In genomic region chr19:36524617-36525016, GRCh38 we compare ENCODE assay signal across 21 cellular contexts. TPM values are rescaled to one million over a fixed set of nuclear protein-coding genes. Genes with fewer than 3 reads are reported as not detected.
A peak's percentile ranks its signal among the peaks of the same experiment; 100 is the strongest.
DNase-seq lines count a peak whose midpoint lies in the region; ATAC-seq, FAIRE-seq and TF ChIP-seq lines count a peak whose summit lies in the region.
"Had no signal": no experiment of that assay in that cellular context is flagged by ENCODE, and none has a peak within 500 bp of the region (broad histone marks: within the 10 kb centered on the region; RNA-seq: fewer than 3 reads in every experiment).

No MANE protein-coding gene starts in this region.

- H3K9ac ChIP-seq in IMR-90 (ENCODE audit: low read depth, low read length) = no peak overlapping the region
- no peak overlapping the region for H3K9ac ChIP-seq in endodermal cell (ENCODE audit: extremely low read depth, low read length, poor library complexity, severe bottlenecking)
- no peak overlapping the region for H3K9ac ChIP-seq in trophoblast cell (ENCODE audit: low read length)

- peaks cover 4% of the 10 kb centered on the region; the same call in 1 of the 2 replicates for H3K9me1 ChIP-seq in IMR-90 (ENCODE audit: insufficient read depth, low read length)

- H3K9me3 Mint-ChIP-seq in endodermal cell (peaks cover 71% of the 10 kb centered on the region), progenitor cell of endocrine pancreas (ENCODE audit: low read depth) (peaks cover 25% of the 10 kb centered on the region)

- H2BK12ac ChIP-seq in trophoblast cell (ENCODE audit: low read length) = no peak overlapping the region

- BruUV-seq in IMR-90 (replicated peaks; lab: Mats Ljungman, UMichigan) = TSS peak; percentile 18

- H3K79me2 ChIP-seq in trophoblast cell (ENCODE audit: control insufficient read depth, insufficient read depth, low read length, poor library complexity) = peaks cover 6% of the 10 kb centered on the region

- H3K79me1 ChIP-seq in IMR-90 (ENCODE audit: low read depth in 1 of 2, low read length in 2 of 2) (peaks cover 25 to 29% of the 10 kb centered on the region in 2 experiments), trophoblast cell (ENCODE audit: low read length) (peaks cover 8% of the 10 kb centered on the region)

- H3K4me1 ChIP-seq in A549 (no peaks in the 10 kb centered on the region), IMR-90 (ENCODE audit: control insufficient read depth, insufficient read depth, low read length) (0 out of 2 replicates have a peak, but pooled peaks cover 1% of the 10 kb centered on the region), endodermal cell (ENCODE audit: control insufficient read depth, insufficient read depth, low read length) (peaks cover 3% of the 10 kb centered on the region), sigmoid colon (peaks cover 0 to 21% (median 18%) of the 10 kb centered on the region in 4 donors), trophoblast cell (ENCODE audit: control insufficient read depth in 1 of 2, insufficient read depth in 2 of 2, low read length in 2 of 2) (peaks cover 4 to 9% of the 10 kb centered on the region in 2 experiments)
- H3K4me1 ChIP-seq: HAP-1 had no signal

- TF ChIP-seq EP300 in A549 (IDR thresholded peaks at IDR 0.05) = no peak
- TF ChIP-seq EP300 in sigmoid colon (IDR thresholded peaks at IDR 0.05) = no peak

- H2AK9ac ChIP-seq in IMR-90 (replicated peaks; ENCODE audit: low read depth, low read length, poor library complexity) = no peak overlapping the region

- H3K36me3 Mint-ChIP-seq in endodermal cell (ENCODE audit: low read depth) (peaks cover 66% of the 10 kb centered on the region), progenitor cell of endocrine pancreas (ENCODE audit: insufficient read depth) (peaks cover 70% of the 10 kb centered on the region)

- no peak overlapping the region for H4K8ac ChIP-seq in IMR-90 (ENCODE audit: low read depth in 2 of 2, low read length in 2 of 2)
- H4K8ac ChIP-seq in trophoblast cell (ENCODE audit: low read depth, low read length) = no peak overlapping the region

- H4K91ac ChIP-seq in IMR-90 (ENCODE audit: insufficient read depth, low read depth, low read length) (no peak overlapping the region), trophoblast cell (ENCODE audit: low read depth, low read length) (no peak overlapping the region)

- no peak overlapping the region for H2AFZ ChIP-seq in IMR-90 (replicated peaks; ENCODE audit: low read length, poor library complexity)
- no peak overlapping the region for H2AFZ ChIP-seq in trophoblast cell (ENCODE audit: insufficient read depth, low read length, poor library complexity)

- TF ChIP-seq RAD21 in A549 (conservative IDR thresholded peaks at IDR 0.05 in 1 of 2, IDR thresholded peaks at IDR 0.05 in 1 of 2) (no peak), IMR-90 (IDR thresholded peaks at IDR 0.05; ENCODE audit: low read length) (no peak)

- H4K20me1 ChIP-seq in IMR-90 (ENCODE audit: insufficient read depth, low read length) = no peaks in the 10 kb centered on the region

- WGBS in A549 (ENCODE audit: missing lambda C conversion rate) = 94% methylated on average over 4 of the region's 4 CpGs
- 100% methylated on average over 1 to 2 of the region's 4 CpGs for WGBS in IMR-90 (ENCODE audit: extremely low coverage in 2 of 2, insufficient read length in 1 of 2), 2 experiments
- 93 to 100% methylated on average over 2 to 4 of the region's 4 CpGs for WGBS in endodermal cell (ENCODE audit: insufficient coverage in 1 of 2, insufficient read length in 1 of 2), 2 experiments
- WGBS in sigmoid colon, 2 donors = 96 to 97% methylated on average over 4 of the region's 4 CpGs
- no CpG with 5 or more reads among the region's 4 CpGs for WGBS in trophoblast cell (ENCODE audit: extremely low coverage, insufficient coverage, insufficient read length)

- H3K27me3 Mint-ChIP-seq in endodermal cell (ENCODE audit: insufficient read depth) (no peaks in the 10 kb centered on the region), progenitor cell of endocrine pancreas (no peaks in the 10 kb centered on the region)
- H3K27me3 Mint-ChIP-seq: CD4-positive, alpha-beta memory T cell had no signal

- intact Hi-C loops in IMR-90 (cut with micrococcal nuclease) (no loop called here), sigmoid colon (cut with DNase I) (loop anchor here (5.0 kb wide), 2 partner anchors 48 to 163 kb away; partner anchors contain the start of genes ZNF529 and ZNF567)

- H3K36me3 ChIP-seq in IMR-90 (ENCODE audit: control insufficient read depth, insufficient read depth, low read length) (peaks cover 27% of the 10 kb centered on the region), endodermal cell (ENCODE audit: control insufficient read depth, insufficient read depth, low read length) (peaks cover 70% of the 10 kb centered on the region), sigmoid colon (peaks cover 5 to 56% (median 35%) of the 10 kb centered on the region in 4 donors), trophoblast cell (ENCODE audit: control insufficient read depth in 1 of 2, insufficient read depth in 2 of 2, low read length in 2 of 2) (peaks cover 14 to 18% of the 10 kb centered on the region in 2 experiments)

- H3K4me1 Mint-ChIP-seq in endodermal cell (peaks cover 15% of the 10 kb centered on the region), progenitor cell of endocrine pancreas (ENCODE audit: low read depth) (peaks cover 8% of the 10 kb centered on the region)

- no peak for TF ChIP-seq POLR2A in A549 (IDR thresholded peaks at IDR 0.05; ENCODE audit: low read length)
- no peak for TF ChIP-seq POLR2A in IMR-90 (IDR thresholded peaks at IDR 0.05; ENCODE audit: low read depth, low read length)
- no peak for TF ChIP-seq POLR2A in sigmoid colon (IDR thresholded peaks at IDR 0.05)

- H2BK5ac ChIP-seq in IMR-90 (ENCODE audit: low read depth, low read length, poor library complexity, severe bottlenecking) = no peak overlapping the region
- H2BK5ac ChIP-seq in trophoblast cell (ENCODE audit: low read depth, low read length, poor library complexity) = no peak overlapping the region

- H3K56ac ChIP-seq in IMR-90 (ENCODE audit: extremely low read depth, insufficient read depth, low read length) = no peak overlapping the region

- POLR2A ChIA-PET in A549 (lab: Yijun Ruan, JAX) = no interaction called here
- POLR2A ChIA-PET in IMR-90 (lab: Charles Lee; ENCODE audit: unreplicated experiment) = no interaction called here

- no peak overlapping the region for H3K18ac ChIP-seq in IMR-90 (ENCODE audit: low read depth, low read length)
- H3K18ac ChIP-seq in trophoblast cell (ENCODE audit: low read length) = no peak overlapping the region

- CTCF ChIA-PET in A549 (lab: Yijun Ruan, JAX) = no interaction called here
- CTCF ChIA-PET in IMR-90 (lab: Yijun Ruan, JAX) = no interaction called here

- dilution Hi-C loops in IMR-90 (cut with HindIII; ENCODE audit: low sequenced_read_pairs, unreplicated experiment) = no loop called here

- no peak overlapping the region for H2BK120ac ChIP-seq in IMR-90 (ENCODE audit: low read depth, low read length)
- H2BK120ac ChIP-seq in trophoblast cell (ENCODE audit: insufficient read depth, low read length, poor library complexity) = no peak overlapping the region

- H3K4me3 ChIP-seq in A549 (no peak overlapping the region), IMR-90 (ENCODE audit: insufficient read depth, low read depth, low read length) (no peak overlapping the region), endodermal cell (ENCODE audit: low read length) (peak overlapping the region; percentile 100), sigmoid colon (no peak overlapping the region), trophoblast cell (ENCODE audit: low read depth, low read length) (no peak overlapping the region)
- H3K4me3 ChIP-seq: HAP-1 had no signal

- H2AK5ac ChIP-seq in IMR-90 (ENCODE audit: low read depth, low read length) = no peak overlapping the region
- H2AK5ac ChIP-seq in trophoblast cell (ENCODE audit: low read length) = no peak overlapping the region

- peak; percentile 76 for FAIRE-seq in A549 (lab: Jason Lieb, UNC)
- FAIRE-seq: D721Med, G401.6, GM12891, H1, HepG2, HTR-8/SVneo had no signal

- no peak overlapping the region for H2BK20ac ChIP-seq in IMR-90 (ENCODE audit: low read depth, low read length)

- H3K14ac ChIP-seq in IMR-90 (replicated peaks; ENCODE audit: low read depth, low read length) = no peak overlapping the region
- no peak overlapping the region for H3K14ac ChIP-seq in trophoblast cell (ENCODE audit: low read length)

- no peak overlapping the region for H2BK15ac ChIP-seq in IMR-90 (ENCODE audit: low read depth, low read length)

- in situ Hi-C loops in IMR-90 (cut with MboI; ENCODE audit: low sequenced_read_pairs) = no loop called here

- TF ChIP-seq CTCF in A549 (IDR thresholded peaks at IDR 0.05) (no peak), IMR-90 (conservative IDR thresholded peaks at IDR 0.05; ENCODE audit: low read depth, low read length) (no peak), endodermal cell (conservative IDR thresholded peaks at IDR 0.05) (no peak), progenitor cell of endocrine pancreas (IDR thresholded peaks at IDR 0.05; ENCODE audit: unreplicated experiment) (no peak), sigmoid colon (IDR thresholded peaks at IDR 0.05) (no peak)

- H3K27me3 ChIP-seq in IMR-90 (ENCODE audit: control insufficient read depth, insufficient read depth, low read length) (no peaks in the 10 kb centered on the region), endodermal cell (ENCODE audit: control insufficient read depth, insufficient read depth, low read length, poor library complexity, severe bottlenecking) (no peaks in the 10 kb centered on the region), sigmoid colon (no peaks in the 10 kb centered on the region), trophoblast cell (ENCODE audit: insufficient read depth, low read length) (no peaks in the 10 kb centered on the region)

- H3K4me2 ChIP-seq in A549 = no peak overlapping the region
- H3K4me2 ChIP-seq in IMR-90 (ENCODE audit: low read depth, low read length) = no peak overlapping the region
- no peak overlapping the region for H3K4me2 ChIP-seq in trophoblast cell (ENCODE audit: low read length)

- ATAC-seq in A549 (no peak), IMR-90 (ENCODE audit: low read depth) (no peak)
- ATAC-seq: HepG2 had no signal

- no peak overlapping the region for H3K23ac ChIP-seq in IMR-90 (ENCODE audit: low read depth, low read length)
- no peak overlapping the region for H3K23ac ChIP-seq in trophoblast cell (ENCODE audit: low read length)

- H3K4ac ChIP-seq in IMR-90 (ENCODE audit: low read depth, low read length) (no peak overlapping the region), trophoblast cell (ENCODE audit: low read depth, low read length) (no peak overlapping the region)

- H3K4me3 Mint-ChIP-seq in endodermal cell (no peak overlapping the region), progenitor cell of endocrine pancreas (ENCODE audit: low read depth) (peak overlapping the region; percentile 10)
- H3K4me3 Mint-ChIP-seq: CD4-positive, alpha-beta memory T cell; HFFc6 had no signal

- H3K27ac ChIP-seq in A549 (no peak overlapping the region), IMR-90 (ENCODE audit: insufficient read depth, low read length) (no peak overlapping the region), endodermal cell (ENCODE audit: low read depth, low read length) (no peak overlapping the region), sigmoid colon (no peak overlapping the region), trophoblast cell (ENCODE audit: low read depth, low read length) (no peak overlapping the region)
- H3K27ac ChIP-seq: 22Rv1, C4-2B had no signal

- no peak overlapping the region for H4K5ac ChIP-seq in IMR-90 (ENCODE audit: low read depth, low read length)

- DNase-seq in A549 (ENCODE audit: low read depth in 1 of 2, low spot score in 1 of 2) = no peak
- no peak for DNase-seq in IMR-90
- DNase-seq in endodermal cell = no peak
- no peak for DNase-seq in progenitor cell of endocrine pancreas (ENCODE audit: low spot score, unreplicated experiment)
- no peak for DNase-seq in Kasumi-1 (lab: John Stamatoyannopoulos, UW)
- no peak for DNase-seq in sigmoid colon
- DNase-seq in trophoblast cell = no peak
- DNase-seq: CD4-positive, alpha-beta memory T cell; DMS153; DMS79 treated with DMSO at 0.1 percent for 48 hours; EL; HFFc6 had no signal

- H3K27ac Mint-ChIP-seq in endodermal cell (no peak overlapping the region), progenitor cell of endocrine pancreas (peak overlapping the region; percentile 79)
- H3K27ac Mint-ChIP-seq: CD4-positive, alpha-beta memory T cell; HFFc6 had no signal

- peaks cover 87% of the 10 kb centered on the region for H3K9me3 ChIP-seq in A549
- H3K9me3 ChIP-seq in IMR-90 (ENCODE audit: control insufficient read depth, insufficient read depth, low read length) = peaks cover 39% of the 10 kb centered on the region
- H3K9me3 ChIP-seq in endodermal cell (ENCODE audit: control insufficient read depth, low read length) = peaks cover 71% of the 10 kb centered on the region
- H3K9me3 ChIP-seq in sigmoid colon = peaks cover 14 to 32% (median 18%) of the 10 kb centered on the region in 4 donors
- peaks cover 3% of the 10 kb centered on the region for H3K9me3 ChIP-seq in trophoblast cell (ENCODE audit: insufficient read depth, low read depth, low read length)

- no peak overlapping the region for H4K12ac ChIP-seq in trophoblast cell (ENCODE audit: low read depth, low read length)

RNA-seq across cellular contexts. Expression of gene ZNF260, which starts 3.5 kb away (rescaled TPM):
- polyA plus RNA-seq in A549 (2011; rRNA removed) = 19.3 and 25.6 TPM in 2 replicates
- polyA plus RNA-seq in A549 (2012; cell fraction: cytosol; rRNA removed) = 3.0 and 3.6 TPM in 2 replicates
- 1.4 and 4.0 TPM in 2 replicates for polyA plus RNA-seq in A549 (2012; cell fraction: nucleus; rRNA removed)
- 22.0 to 23.8 TPM (median 22.8 TPM) in 3 replicates for polyA plus RNA-seq in A549 (2017; fragmentation: RNase III; extraction: RNeasy Plus Mini Kit Qiagen cat#74134 plus additional on column Dnase treatment)
- polyA minus RNA-seq in A549 (2011; rRNA and poly(A)+ RNA removed) = 32.2 and 36.6 TPM in 2 replicates
- 11.3 and 15.0 TPM in 2 replicates for total RNA-seq in IMR-90 (2012; rRNA removed)
- polyA plus RNA-seq in IMR-90 (2012; rRNA removed) = 2.5 and 4.0 TPM in 2 replicates
- polyA plus RNA-seq in IMR-90 (2012; cell fraction: cytosol; rRNA removed) = 0.55 and 0.84 TPM in 2 replicates
- 3.2 and 4.7 TPM in 2 replicates for polyA plus RNA-seq in IMR-90 (2012; cell fraction: nucleus; rRNA removed; ENCODE audit: low replicate concordance)
- 10 to 100 TPM; 47.3 to 56.3 TPM for total RNA-seq in endodermal cell
- 33.5 TPM for polyA plus RNA-seq in endodermal cell (2013, experiment 1 of 2)
- 27.9 TPM for polyA plus RNA-seq in endodermal cell (2013, experiment 2 of 2)
- 38.3 and 45.4 TPM in 2 replicates for total RNA-seq in progenitor cell of endocrine pancreas
- 10 to 100 TPM in 3 of 4 donors, 1 to 10 TPM in 1; 5.7 to 11.9 (median 11.0) TPM for total RNA-seq in sigmoid colon
- 1 to 10 TPM; 1.8 to 3.5 (median 2.8) TPM for polyA plus RNA-seq in sigmoid colon
- polyA plus RNA-seq in trophoblast cell (2013) = 13.6 and 14.2 TPM in 2 replicates

RNA-seq across cellular contexts. Expression of gene ZNF566, which starts 35.3 kb away (rescaled TPM):
- polyA plus RNA-seq in A549 (2011; rRNA removed) (12.6 and 13.0 TPM in 2 replicates), A549 (2017; fragmentation: RNase III; extraction: RNeasy Plus Mini Kit Qiagen cat#74134 plus additional on column Dnase treatment) (10.6 to 12.0 TPM (median 11.7 TPM) in 3 replicates), IMR-90 (2012; rRNA removed) (1.3 and 3.0 TPM in 2 replicates), sigmoid colon (1 to 10 TPM; 1.6 to 3.9 (median 2.4) TPM)
- polyA plus RNA-seq in A549 (2012; cell fraction: cytosol; rRNA removed) = 3.0 and 3.9 TPM in 2 replicates
- polyA plus RNA-seq in A549 (2012; cell fraction: nucleus; rRNA removed) = 5.1 and 13.8 TPM in 2 replicates
- polyA minus RNA-seq in A549 (2011; rRNA and poly(A)+ RNA removed) = 11.7 and 14.2 TPM in 2 replicates
- total RNA-seq in IMR-90 (2012; rRNA removed) (4.8 and 8.6 TPM in 2 replicates), endodermal cell (10 to 100 TPM; 10.8 to 13.2 TPM), progenitor cell of endocrine pancreas (23.2 and 24.7 TPM in 2 replicates), sigmoid colon (10 to 100 TPM; 15.5 to 21.6 (median 18.4) TPM)
- 1.2 and 1.4 TPM in 2 replicates for polyA plus RNA-seq in IMR-90 (2012; cell fraction: cytosol; rRNA removed)
- 2.4 and 5.7 TPM in 2 replicates for polyA plus RNA-seq in IMR-90 (2012; cell fraction: nucleus; rRNA removed; ENCODE audit: low replicate concordance)
- polyA plus RNA-seq in endodermal cell (2013, experiment 1 of 2) = 13.3 TPM
- 13.2 TPM for polyA plus RNA-seq in endodermal cell (2013, experiment 2 of 2)
- 2.6 and 2.7 TPM in 2 replicates for polyA plus RNA-seq in trophoblast cell (2013)

RNA-seq across cellular contexts. Expression of gene ZNF529, which starts 48.5 kb away (rescaled TPM):
- 6.0 and 7.0 TPM in 2 replicates for polyA plus RNA-seq in A549 (2011; rRNA removed)
- 1.1 and 1.5 TPM in 2 replicates for polyA plus RNA-seq in A549 (2012; cell fraction: cytosol; rRNA removed)
- 2.4 and 5.4 TPM in 2 replicates for polyA plus RNA-seq in A549 (2012; cell fraction: nucleus; rRNA removed)
- polyA plus RNA-seq in A549 (2017; fragmentation: RNase III; extraction: RNeasy Plus Mini Kit Qiagen cat#74134 plus additional on column Dnase treatment) = 3.1 to 3.6 TPM (median 3.2 TPM) in 3 replicates
- polyA minus RNA-seq in A549 (2011; rRNA and poly(A)+ RNA removed) = 4.2 and 7.1 TPM in 2 replicates
- 6.8 and 8.6 TPM in 2 replicates for total RNA-seq in IMR-90 (2012; rRNA removed)
- polyA plus RNA-seq in IMR-90 (2012; rRNA removed) = 2.4 and 2.7 TPM in 2 replicates
- polyA plus RNA-seq in IMR-90 (2012; cell fraction: cytosol; rRNA removed) = 0.44 and 1.0 TPM in 2 replicates
- 3.1 and 7.6 TPM in 2 replicates for polyA plus RNA-seq in IMR-90 (2012; cell fraction: nucleus; rRNA removed; ENCODE audit: low replicate concordance)
- total RNA-seq in endodermal cell = 10 to 100 TPM; 14.6 to 20.4 TPM
- polyA plus RNA-seq in endodermal cell (2013, experiment 1 of 2) = 14.7 TPM
- polyA plus RNA-seq in endodermal cell (2013, experiment 2 of 2) = 13.2 TPM
- total RNA-seq in progenitor cell of endocrine pancreas = 19.7 and 24.3 TPM in 2 replicates
- 10 to 100 TPM; 14.2 to 25.2 (median 20.2) TPM for total RNA-seq in sigmoid colon
- polyA plus RNA-seq in sigmoid colon = 1 to 10 TPM in 1 of 3 donors, under 1 TPM in 2; 0.60 to 3.5 (median 0.69) TPM
- polyA plus RNA-seq in trophoblast cell (2013) = 5.8 and 7.1 TPM in 2 replicates
